Comparison of ENCODE assay signal across 10 cellular contexts in genomic region chr13:49858183-49858856, GRCh38.
DNase-seq lines count a peak whose midpoint lies in the region; FAIRE-seq and TF ChIP-seq lines count a peak whose summit lies in the region.
"Had no signal": no experiment of that assay in that cellular context is flagged by ENCODE, and none has a peak within 500 bp of the region (broad histone marks: within the 10 kb centered on the region; RNA-seq: fewer than 3 reads in every experiment).

No MANE protein-coding gene starts in this region.

- H3K4me1 ChIP-seq in effector memory CD4-positive, alpha-beta T cell (ENCODE audit: control insufficient read depth, insufficient read depth, low read length, poor library complexity, severe bottlenecking) = no peaks in the 10 kb centered on the region
- H3K4me1 ChIP-seq: colonic mucosa had no signal

- no peaks in the 10 kb centered on the region for H3K9me3 ChIP-seq in effector memory CD4-positive, alpha-beta T cell (ENCODE audit: control insufficient read depth, low read length)
- H3K9me3 ChIP-seq: colonic mucosa had no signal

- H3K36me3 ChIP-seq in effector memory CD4-positive, alpha-beta T cell (ENCODE audit: control insufficient read depth, insufficient read depth, low read length) = no peaks in the 10 kb centered on the region
- H3K36me3 ChIP-seq: colonic mucosa had no signal

- H3K4me3 ChIP-seq in LNCaP clone FGC (ENCODE audit: low read depth, low read length) = peak overlapping the region; percentile 39
- no peak overlapping the region for H3K4me3 ChIP-seq in effector memory CD4-positive, alpha-beta T cell (ENCODE audit: insufficient read depth, low read depth, low read length, poor library complexity, severe bottlenecking)
- H3K4me3 ChIP-seq: colonic mucosa had no signal

- TF ChIP-seq CTCF in LNCaP clone FGC (IDR thresholded peaks at IDR 0.05; ENCODE audit: control insufficient read depth, extremely low read depth, insufficient read depth) (no peak), D721Med (IDR thresholded peaks at IDR 0.05; ENCODE audit: insufficient read depth, missing control alignments) (no peak)

- no peak overlapping the region for H3K27ac ChIP-seq in effector memory CD4-positive, alpha-beta T cell (ENCODE audit: insufficient read depth, low read length, poor library complexity, severe bottlenecking)
- H3K27ac ChIP-seq: colonic mucosa had no signal

- FAIRE-seq in D721Med (lab: Jason Lieb, UNC) = no peak

- no peaks in the 10 kb centered on the region for H3K27me3 ChIP-seq in effector memory CD4-positive, alpha-beta T cell (replicated peaks; ENCODE audit: control insufficient read depth, insufficient read depth, low read length, poor library complexity, severe bottlenecking)
- H3K27me3 ChIP-seq: colonic mucosa had no signal

- DNase-seq in AG08396 (ENCODE audit: low spot score) (peak; percentile 73), LNCaP clone FGC (ENCODE audit: low read depth) (peak; percentile 86), dedifferentiated amniotic fluid mesenchymal stem cell (ENCODE audit: extremely low spot score) (peak; percentile 90), non-pigmented ciliary epithelial cell (ENCODE audit: low read depth) (peak; percentile 99), D721Med (ENCODE audit: insufficient read length, low spot score) (no peak), T-helper 2 cell (no peak)
- DNase-seq in effector memory CD4-positive, alpha-beta T cell = no peak
- DNase-seq in stimulated activated CD4-positive, alpha-beta T cell treated with anti-CD3 and anti-CD28 coated beads, Interleukin-2, amount 100 ng/mL, for 24 hours = no peak
- DNase-seq: activated CD8-positive, alpha-beta memory T cell treated with anti-CD3 and anti-CD28 coated beads, Interleukin-2, amount 10 ng/mL, durations not matched to agents 7 days and 5 days; colonic mucosa had no signal

Comparison
In these comparisons a context has a peak if more than half of its experiments do, and no peak if none do; other contexts are left out.
1. DNase-seq: peak in AG08396 (single experiment), LNCaP clone FGC (single experiment), dedifferentiated amniotic fluid mesenchymal stem cell (single experiment) and non-pigmented ciliary epithelial cell (single experiment); none in effector memory CD4-positive, alpha-beta T cell (0 of 3), D721Med (single experiment), T-helper 2 cell (0 of 5) and stimulated activated CD4-positive, alpha-beta T cell treated with anti-CD3 and anti-CD28 coated beads, Interleukin-2, amount 100 ng/mL, for 24 hours (0 of 2).